Comparison of ENCODE assay signal across 1 cellular context in the genomic region with DNA sequence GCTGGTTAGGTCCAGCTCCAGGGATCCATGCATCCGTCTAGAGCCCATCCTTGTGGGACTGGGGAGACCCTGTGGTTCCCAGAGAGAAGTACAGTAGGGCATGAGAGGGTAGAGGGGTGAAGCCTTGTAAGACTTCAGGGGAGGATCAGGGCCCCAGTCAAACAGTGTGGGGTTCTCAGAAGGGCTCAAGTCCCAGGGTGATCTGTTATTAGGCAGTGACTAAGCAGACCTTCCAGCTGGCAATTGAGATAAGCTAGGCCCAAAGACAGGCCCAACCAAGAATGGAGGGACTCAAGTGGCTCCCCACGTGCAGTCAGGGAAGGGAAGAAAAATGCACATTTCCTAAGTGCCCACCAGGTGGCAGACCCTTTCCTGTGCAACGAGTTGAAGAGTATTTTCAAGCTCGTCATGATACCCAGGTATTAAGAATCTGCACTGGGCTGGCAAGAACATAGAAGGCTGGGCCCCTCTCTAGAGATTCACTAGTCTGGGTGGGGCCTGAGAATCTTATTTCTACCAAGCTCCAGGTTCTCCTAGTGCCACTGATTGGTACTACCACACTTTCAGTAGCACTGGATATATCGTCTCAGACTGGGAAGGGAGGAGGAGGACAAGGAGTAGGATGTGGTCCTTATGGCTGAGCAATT.
TF ChIP-seq lines count a peak whose summit lies in the region.

No MANE protein-coding gene starts in this region.

TF ChIP-seq in K562, 482 proteins besides CTCF, POLR2A, EP300 and RAD21 (continued from another document and continues in another):
- TF ChIP-seq, protein P1, sequence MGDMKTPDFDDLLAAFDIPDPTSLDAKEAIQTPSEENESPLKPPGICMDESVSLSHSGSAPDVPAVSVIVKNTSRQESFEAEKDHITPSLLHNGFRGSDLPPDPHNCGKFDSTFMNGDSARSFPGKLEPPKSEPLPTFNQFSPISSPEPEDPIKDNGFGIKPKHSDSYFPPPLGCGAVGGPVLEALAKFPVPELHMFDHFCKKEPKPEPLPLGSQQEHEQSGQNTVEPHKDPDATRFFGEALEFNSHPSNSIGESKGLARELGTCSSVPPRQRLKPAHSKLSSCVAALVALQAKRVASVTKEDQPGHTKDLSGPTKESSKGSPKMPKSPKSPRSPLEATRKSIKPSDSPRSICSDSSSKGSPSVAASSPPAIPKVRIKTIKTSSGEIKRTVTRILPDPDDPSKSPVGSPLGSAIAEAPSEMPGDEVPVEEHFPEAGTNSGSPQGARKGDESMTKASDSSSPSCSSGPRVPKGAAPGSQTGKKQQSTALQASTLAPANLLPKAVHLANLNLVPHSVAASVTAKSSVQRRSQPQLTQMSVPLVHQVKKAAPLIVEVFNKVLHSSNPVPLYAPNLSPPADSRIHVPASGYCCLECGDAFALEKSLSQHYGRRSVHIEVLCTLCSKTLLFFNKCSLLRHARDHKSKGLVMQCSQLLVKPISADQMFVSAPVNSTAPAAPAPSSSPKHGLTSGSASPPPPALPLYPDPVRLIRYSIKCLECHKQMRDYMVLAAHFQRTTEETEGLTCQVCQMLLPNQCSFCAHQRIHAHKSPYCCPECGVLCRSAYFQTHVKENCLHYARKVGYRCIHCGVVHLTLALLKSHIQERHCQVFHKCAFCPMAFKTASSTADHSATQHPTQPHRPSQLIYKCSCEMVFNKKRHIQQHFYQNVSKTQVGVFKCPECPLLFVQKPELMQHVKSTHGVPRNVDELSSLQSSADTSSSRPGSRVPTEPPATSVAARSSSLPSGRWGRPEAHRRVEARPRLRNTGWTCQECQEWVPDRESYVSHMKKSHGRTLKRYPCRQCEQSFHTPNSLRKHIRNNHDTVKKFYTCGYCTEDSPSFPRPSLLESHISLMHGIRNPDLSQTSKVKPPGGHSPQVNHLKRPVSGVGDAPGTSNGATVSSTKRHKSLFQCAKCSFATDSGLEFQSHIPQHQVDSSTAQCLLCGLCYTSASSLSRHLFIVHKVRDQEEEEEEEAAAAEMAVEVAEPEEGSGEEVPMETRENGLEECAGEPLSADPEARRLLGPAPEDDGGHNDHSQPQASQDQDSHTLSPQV (IDR thresholded peaks at IDR 0.05), result peak; percentile 73
- TF ChIP-seq SMARCC2 (IDR thresholded peaks at IDR 0.05; ENCODE audit: low read depth) (peak; percentile 88; the same call in 1 of the 2 replicates), HDAC2 (IDR thresholded peaks at IDR 0.05) (no peak; the same call in 1 of the 2 replicates), PRMT5 (CRISPR knock-in tag; IDR thresholded peaks at IDR 0.05) (no peak), PRPF4 (IDR thresholded peaks at IDR 0.05; ENCODE audit: insufficient read depth, low read depth, low read length, poor library complexity, severe bottlenecking) (no peak), SETDB1 (IDR thresholded peaks at IDR 0.05; ENCODE audit: low read length) (no peak), ASH1L (IDR thresholded peaks at IDR 0.05; ENCODE audit: borderline replicate concordance, low read depth, partially characterized antibody) (no peak), FOXJ2 (tag; IDR thresholded peaks at IDR 0.05) (no peak), TEAD2 (tag; IDR thresholded peaks at IDR 0.05) (no peak), FOXK1 (CRISPR knock-in tag; IDR thresholded peaks at IDR 0.05; ENCODE audit: borderline replicate concordance) (no peak), FOSL1 (tag; conservative IDR thresholded peaks at IDR 0.05) (peak; percentile 94), PURB (CRISPR knock-in tag; IDR thresholded peaks at IDR 0.05; ENCODE audit: low read depth) (no peak), ZNF444 (CRISPR knock-in tag; IDR thresholded peaks at IDR 0.05) (no peak), HIVEP1 (CRISPR knock-in tag; IDR thresholded peaks at IDR 0.05) (no peak), TCF3 (CRISPR knock-in tag; IDR thresholded peaks at IDR 0.05) (peak; percentile 94), ZNF311 (CRISPR knock-in tag; IDR thresholded peaks at IDR 0.05) (no peak), CEBPG (CRISPR knock-in tag; IDR thresholded peaks at IDR 0.05) (no peak), CEBPG (tag; conservative IDR thresholded peaks at IDR 0.05 in 1 of 2, IDR thresholded peaks at IDR 0.05 in 1 of 2) (no peak), ZNF165 (CRISPR knock-in tag; IDR thresholded peaks at IDR 0.05; ENCODE audit: borderline replicate concordance) (no peak), TAF1 (IDR thresholded peaks at IDR 0.05; ENCODE audit: control insufficient read depth, extremely low read depth, insufficient read depth, low read length, severe bottlenecking) (no peak), HDAC1 (IDR thresholded peaks at IDR 0.05) (peak in 1 of 2 experiments; percentile 74; a peak in 1 of 4 replicates), SMAD2 (IDR thresholded peaks at IDR 0.05; ENCODE audit: low read depth, low read length) (no peak)
- TF ChIP-seq, protein P2, sequence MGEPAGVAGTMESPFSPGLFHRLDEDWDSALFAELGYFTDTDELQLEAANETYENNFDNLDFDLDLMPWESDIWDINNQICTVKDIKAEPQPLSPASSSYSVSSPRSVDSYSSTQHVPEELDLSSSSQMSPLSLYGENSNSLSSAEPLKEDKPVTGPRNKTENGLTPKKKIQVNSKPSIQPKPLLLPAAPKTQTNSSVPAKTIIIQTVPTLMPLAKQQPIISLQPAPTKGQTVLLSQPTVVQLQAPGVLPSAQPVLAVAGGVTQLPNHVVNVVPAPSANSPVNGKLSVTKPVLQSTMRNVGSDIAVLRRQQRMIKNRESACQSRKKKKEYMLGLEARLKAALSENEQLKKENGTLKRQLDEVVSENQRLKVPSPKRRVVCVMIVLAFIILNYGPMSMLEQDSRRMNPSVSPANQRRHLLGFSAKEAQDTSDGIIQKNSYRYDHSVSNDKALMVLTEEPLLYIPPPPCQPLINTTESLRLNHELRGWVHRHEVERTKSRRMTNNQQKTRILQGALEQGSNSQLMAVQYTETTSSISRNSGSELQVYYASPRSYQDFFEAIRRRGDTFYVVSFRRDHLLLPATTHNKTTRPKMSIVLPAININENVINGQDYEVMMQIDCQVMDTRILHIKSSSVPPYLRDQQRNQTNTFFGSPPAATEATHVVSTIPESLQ (CRISPR knock-in tag; IDR thresholded peaks at IDR 0.05), result no peak
- TF ChIP-seq, protein P3, sequence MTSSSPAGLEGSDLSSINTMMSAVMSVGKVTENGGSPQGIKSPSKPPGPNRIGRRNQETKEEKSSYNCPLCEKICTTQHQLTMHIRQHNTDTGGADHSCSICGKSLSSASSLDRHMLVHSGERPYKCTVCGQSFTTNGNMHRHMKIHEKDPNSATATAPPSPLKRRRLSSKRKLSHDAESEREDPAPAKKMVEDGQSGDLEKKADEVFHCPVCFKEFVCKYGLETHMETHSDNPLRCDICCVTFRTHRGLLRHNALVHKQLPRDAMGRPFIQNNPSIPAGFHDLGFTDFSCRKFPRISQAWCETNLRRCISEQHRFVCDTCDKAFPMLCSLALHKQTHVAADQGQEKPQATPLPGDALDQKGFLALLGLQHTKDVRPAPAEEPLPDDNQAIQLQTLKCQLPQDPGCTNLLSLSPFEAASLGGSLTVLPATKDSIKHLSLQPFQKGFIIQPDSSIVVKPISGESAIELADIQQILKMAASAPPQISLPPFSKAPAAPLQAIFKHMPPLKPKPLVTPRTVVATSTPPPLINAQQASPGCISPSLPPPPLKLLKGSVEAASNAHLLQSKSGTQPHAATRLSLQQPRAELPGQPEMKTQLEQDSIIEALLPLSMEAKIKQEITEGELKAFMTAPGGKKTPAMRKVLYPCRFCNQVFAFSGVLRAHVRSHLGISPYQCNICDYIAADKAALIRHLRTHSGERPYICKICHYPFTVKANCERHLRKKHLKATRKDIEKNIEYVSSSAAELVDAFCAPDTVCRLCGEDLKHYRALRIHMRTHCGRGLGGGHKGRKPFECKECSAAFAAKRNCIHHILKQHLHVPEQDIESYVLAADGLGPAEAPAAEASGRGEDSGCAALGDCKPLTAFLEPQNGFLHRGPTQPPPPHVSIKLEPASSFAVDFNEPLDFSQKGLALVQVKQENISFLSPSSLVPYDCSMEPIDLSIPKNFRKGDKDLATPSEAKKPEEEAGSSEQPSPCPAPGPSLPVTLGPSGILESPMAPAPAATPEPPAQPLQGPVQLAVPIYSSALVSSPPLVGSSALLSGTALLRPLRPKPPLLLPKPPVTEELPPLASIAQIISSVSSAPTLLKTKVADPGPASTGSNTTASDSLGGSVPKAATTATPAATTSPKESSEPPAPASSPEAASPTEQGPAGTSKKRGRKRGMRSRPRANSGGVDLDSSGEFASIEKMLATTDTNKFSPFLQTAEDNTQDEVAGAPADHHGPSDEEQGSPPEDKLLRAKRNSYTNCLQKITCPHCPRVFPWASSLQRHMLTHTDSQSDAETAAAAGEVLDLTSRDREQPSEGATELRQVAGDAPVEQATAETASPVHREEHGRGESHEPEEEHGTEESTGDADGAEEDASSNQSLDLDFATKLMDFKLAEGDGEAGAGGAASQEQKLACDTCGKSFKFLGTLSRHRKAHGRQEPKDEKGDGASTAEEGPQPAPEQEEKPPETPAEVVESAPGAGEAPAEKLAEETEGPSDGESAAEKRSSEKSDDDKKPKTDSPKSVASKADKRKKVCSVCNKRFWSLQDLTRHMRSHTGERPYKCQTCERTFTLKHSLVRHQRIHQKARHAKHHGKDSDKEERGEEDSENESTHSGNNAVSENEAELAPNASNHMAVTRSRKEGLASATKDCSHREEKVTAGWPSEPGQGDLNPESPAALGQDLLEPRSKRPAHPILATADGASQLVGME (CRISPR knock-in tag; IDR thresholded peaks at IDR 0.05), result no peak
- TF ChIP-seq, protein P4, sequence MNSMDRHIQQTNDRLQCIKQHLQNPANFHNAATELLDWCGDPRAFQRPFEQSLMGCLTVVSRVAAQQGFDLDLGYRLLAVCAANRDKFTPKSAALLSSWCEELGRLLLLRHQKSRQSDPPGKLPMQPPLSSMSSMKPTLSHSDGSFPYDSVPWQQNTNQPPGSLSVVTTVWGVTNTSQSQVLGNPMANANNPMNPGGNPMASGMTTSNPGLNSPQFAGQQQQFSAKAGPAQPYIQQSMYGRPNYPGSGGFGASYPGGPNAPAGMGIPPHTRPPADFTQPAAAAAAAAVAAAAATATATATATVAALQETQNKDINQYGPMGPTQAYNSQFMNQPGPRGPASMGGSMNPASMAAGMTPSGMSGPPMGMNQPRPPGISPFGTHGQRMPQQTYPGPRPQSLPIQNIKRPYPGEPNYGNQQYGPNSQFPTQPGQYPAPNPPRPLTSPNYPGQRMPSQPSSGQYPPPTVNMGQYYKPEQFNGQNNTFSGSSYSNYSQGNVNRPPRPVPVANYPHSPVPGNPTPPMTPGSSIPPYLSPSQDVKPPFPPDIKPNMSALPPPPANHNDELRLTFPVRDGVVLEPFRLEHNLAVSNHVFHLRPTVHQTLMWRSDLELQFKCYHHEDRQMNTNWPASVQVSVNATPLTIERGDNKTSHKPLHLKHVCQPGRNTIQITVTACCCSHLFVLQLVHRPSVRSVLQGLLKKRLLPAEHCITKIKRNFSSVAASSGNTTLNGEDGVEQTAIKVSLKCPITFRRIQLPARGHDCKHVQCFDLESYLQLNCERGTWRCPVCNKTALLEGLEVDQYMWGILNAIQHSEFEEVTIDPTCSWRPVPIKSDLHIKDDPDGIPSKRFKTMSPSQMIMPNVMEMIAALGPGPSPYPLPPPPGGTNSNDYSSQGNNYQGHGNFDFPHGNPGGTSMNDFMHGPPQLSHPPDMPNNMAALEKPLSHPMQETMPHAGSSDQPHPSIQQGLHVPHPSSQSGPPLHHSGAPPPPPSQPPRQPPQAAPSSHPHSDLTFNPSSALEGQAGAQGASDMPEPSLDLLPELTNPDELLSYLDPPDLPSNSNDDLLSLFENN (IDR thresholded peaks at IDR 0.05; ENCODE audit: low read depth in 2 of 2, low read length in 2 of 2), result peak in 1 of 2 experiments; percentile 78; a peak in 2 of 4 replicates
- TF ChIP-seq, protein P5, sequence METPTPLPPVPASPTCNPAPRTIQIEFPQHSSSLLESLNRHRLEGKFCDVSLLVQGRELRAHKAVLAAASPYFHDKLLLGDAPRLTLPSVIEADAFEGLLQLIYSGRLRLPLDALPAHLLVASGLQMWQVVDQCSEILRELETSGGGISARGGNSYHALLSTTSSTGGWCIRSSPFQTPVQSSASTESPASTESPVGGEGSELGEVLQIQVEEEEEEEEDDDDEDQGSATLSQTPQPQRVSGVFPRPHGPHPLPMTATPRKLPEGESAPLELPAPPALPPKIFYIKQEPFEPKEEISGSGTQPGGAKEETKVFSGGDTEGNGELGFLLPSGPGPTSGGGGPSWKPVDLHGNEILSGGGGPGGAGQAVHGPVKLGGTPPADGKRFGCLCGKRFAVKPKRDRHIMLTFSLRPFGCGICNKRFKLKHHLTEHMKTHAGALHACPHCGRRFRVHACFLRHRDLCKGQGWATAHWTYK (CRISPR knock-in tag; IDR thresholded peaks at IDR 0.05), result no peak
- TF ChIP-seq, protein P6, sequence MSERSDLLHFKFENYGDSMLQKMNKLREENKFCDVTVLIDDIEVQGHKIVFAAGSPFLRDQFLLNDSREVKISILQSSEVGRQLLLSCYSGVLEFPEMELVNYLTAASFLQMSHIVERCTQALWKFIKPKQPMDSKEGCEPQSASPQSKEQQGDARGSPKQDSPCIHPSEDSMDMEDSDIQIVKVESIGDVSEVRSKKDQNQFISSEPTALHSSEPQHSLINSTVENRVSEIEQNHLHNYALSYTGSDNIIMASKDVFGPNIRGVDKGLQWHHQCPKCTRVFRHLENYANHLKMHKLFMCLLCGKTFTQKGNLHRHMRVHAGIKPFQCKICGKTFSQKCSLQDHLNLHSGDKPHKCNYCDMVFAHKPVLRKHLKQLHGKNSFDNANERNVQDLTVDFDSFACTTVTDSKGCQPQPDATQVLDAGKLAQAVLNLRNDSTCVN (CRISPR knock-in tag; IDR thresholded peaks at IDR 0.05), result no peak
- TF ChIP-seq, protein P7, sequence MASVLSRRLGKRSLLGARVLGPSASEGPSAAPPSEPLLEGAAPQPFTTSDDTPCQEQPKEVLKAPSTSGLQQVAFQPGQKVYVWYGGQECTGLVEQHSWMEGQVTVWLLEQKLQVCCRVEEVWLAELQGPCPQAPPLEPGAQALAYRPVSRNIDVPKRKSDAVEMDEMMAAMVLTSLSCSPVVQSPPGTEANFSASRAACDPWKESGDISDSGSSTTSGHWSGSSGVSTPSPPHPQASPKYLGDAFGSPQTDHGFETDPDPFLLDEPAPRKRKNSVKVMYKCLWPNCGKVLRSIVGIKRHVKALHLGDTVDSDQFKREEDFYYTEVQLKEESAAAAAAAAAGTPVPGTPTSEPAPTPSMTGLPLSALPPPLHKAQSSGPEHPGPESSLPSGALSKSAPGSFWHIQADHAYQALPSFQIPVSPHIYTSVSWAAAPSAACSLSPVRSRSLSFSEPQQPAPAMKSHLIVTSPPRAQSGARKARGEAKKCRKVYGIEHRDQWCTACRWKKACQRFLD (CRISPR knock-in tag; IDR thresholded peaks at IDR 0.05), result no peak
- TF ChIP-seq, protein P8, sequence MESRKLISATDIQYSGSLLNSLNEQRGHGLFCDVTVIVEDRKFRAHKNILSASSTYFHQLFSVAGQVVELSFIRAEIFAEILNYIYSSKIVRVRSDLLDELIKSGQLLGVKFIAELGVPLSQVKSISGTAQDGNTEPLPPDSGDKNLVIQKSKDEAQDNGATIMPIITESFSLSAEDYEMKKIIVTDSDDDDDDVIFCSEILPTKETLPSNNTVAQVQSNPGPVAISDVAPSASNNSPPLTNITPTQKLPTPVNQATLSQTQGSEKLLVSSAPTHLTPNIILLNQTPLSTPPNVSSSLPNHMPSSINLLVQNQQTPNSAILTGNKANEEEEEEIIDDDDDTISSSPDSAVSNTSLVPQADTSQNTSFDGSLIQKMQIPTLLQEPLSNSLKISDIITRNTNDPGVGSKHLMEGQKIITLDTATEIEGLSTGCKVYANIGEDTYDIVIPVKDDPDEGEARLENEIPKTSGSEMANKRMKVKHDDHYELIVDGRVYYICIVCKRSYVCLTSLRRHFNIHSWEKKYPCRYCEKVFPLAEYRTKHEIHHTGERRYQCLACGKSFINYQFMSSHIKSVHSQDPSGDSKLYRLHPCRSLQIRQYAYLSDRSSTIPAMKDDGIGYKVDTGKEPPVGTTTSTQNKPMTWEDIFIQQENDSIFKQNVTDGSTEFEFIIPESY (CRISPR knock-in tag; IDR thresholded peaks at IDR 0.05), result no peak
